17 cellular contexts compared by ENCODE assay signal in the genomic region with DNA sequence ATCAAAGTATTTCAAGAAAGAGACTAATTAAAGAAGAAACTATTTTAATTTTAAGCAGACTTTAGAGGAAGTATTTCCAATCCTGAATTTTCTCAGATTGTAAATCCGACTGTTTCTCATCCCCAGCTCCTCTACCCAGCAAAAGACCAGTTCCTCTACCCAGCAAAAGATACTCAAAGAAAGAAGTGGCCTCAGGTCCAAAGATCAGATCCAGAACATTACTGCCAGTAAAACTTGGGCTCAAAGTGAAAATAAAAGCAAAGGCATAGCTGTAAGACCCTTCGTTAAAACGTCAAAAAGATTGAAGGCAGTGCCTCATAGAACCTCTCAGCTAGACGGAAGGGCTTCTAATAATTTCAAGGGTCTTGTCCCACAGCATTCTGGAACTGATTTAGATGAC.
"Had no signal": no experiment of that assay in that cellular context is flagged by ENCODE, and none has a peak within 500 bp of the region (broad histone marks: within the 10 kb centered on the region; RNA-seq: fewer than 3 reads in every experiment).

No MANE protein-coding gene starts in this region.

- H3K4me3 Mint-ChIP-seq: activated CD4-positive, alpha-beta memory T cell treated with anti-CD3 and anti-CD28 coated beads, Interleukin-2, amount 10 ng/mL, durations not matched to agents 7 days and 5 days; activated CD4-positive, alpha-beta T cell treated with anti-CD3 and anti-CD28 coated beads, Interleukin-2, amount 10 ng/mL, durations not matched to agents 24 days and 14 days; activated CD8-positive, alpha-beta memory T cell treated with anti-CD3 and anti-CD28 coated beads, Interleukin-2, amount 10 ng/mL, durations not matched to agents 7 days and 5 days; activated naive CD4-positive, alpha-beta T cell treated with anti-CD3 and anti-CD28 coated beads for 36 hours; effector memory CD8-positive, alpha-beta T cell; naive thymus-derived CD8-positive, alpha-beta T cell; stimulated activated naive CD8-positive, alpha-beta T cell treated with anti-CD3 and anti-CD28 coated beads, Interleukin-15, Interleukin-2, amounts not matched to agents 100 ng/mL and 50 ng/mL, for 24 hours had no signal

- H3K27me3 Mint-ChIP-seq: activated CD4-positive, alpha-beta memory T cell treated with anti-CD3 and anti-CD28 coated beads, Interleukin-2, amount 10 ng/mL, durations not matched to agents 7 days and 5 days; activated CD4-positive, alpha-beta T cell treated with anti-CD3 and anti-CD28 coated beads, Interleukin-2, amount 10 ng/mL, durations not matched to agents 24 days and 14 days; activated CD8-positive, alpha-beta memory T cell treated with anti-CD3 and anti-CD28 coated beads, Interleukin-2, amount 10 ng/mL, durations not matched to agents 7 days and 5 days; effector memory CD8-positive, alpha-beta T cell; naive thymus-derived CD8-positive, alpha-beta T cell; progenitor cell of endocrine pancreas; stimulated activated naive CD8-positive, alpha-beta T cell treated with anti-CD3 and anti-CD28 coated beads, Interleukin-15, Interleukin-2, amounts not matched to agents 100 ng/mL and 50 ng/mL, for 24 hours had no signal

- H3K4me1 ChIP-seq: esophagus muscularis mucosa, gastrocnemius medialis, lower lobe of right lung, tibial artery had no signal

- H3K36me3 ChIP-seq: tibial artery had no signal

- H3K27ac Mint-ChIP-seq: activated CD4-positive, alpha-beta memory T cell treated with anti-CD3 and anti-CD28 coated beads, Interleukin-2, amount 10 ng/mL, durations not matched to agents 7 days and 5 days; activated CD4-positive, alpha-beta T cell treated with anti-CD3 and anti-CD28 coated beads, Interleukin-2, amount 10 ng/mL, durations not matched to agents 24 days and 14 days; activated CD8-positive, alpha-beta memory T cell treated with anti-CD3 and anti-CD28 coated beads, Interleukin-2, amount 10 ng/mL, durations not matched to agents 7 days and 5 days; activated naive CD4-positive, alpha-beta T cell treated with anti-CD3 and anti-CD28 coated beads for 36 hours; effector memory CD8-positive, alpha-beta T cell; progenitor cell of endocrine pancreas; stimulated activated naive CD8-positive, alpha-beta T cell treated with anti-CD3 and anti-CD28 coated beads, Interleukin-15, Interleukin-2, amounts not matched to agents 100 ng/mL and 50 ng/mL, for 24 hours had no signal

- H3K9me3 Mint-ChIP-seq: effector memory CD8-positive, alpha-beta T cell; stimulated activated naive CD8-positive, alpha-beta T cell treated with anti-CD3 and anti-CD28 coated beads, Interleukin-15, Interleukin-2, amounts not matched to agents 100 ng/mL and 50 ng/mL, for 24 hours had no signal

- H3K9me3 ChIP-seq: esophagus muscularis mucosa, gastrocnemius medialis, lower lobe of right lung, tibial artery had no signal

- H3K27me3 ChIP-seq: esophagus muscularis mucosa, gastrocnemius medialis, tibial artery had no signal

- H3K4me3 ChIP-seq: esophagus muscularis mucosa, gastrocnemius medialis, lower lobe of right lung, tibial artery had no signal

- DNase-seq: activated CD4-positive, alpha-beta memory T cell treated with anti-CD3 and anti-CD28 coated beads, Interleukin-2, amount 10 ng/mL, durations not matched to agents 7 days and 5 days; activated CD4-positive, alpha-beta T cell treated with anti-CD3 and anti-CD28 coated beads, Interleukin-2, amount 10 ng/mL, durations not matched to agents 24 days and 14 days; activated CD8-positive, alpha-beta memory T cell treated with anti-CD3 and anti-CD28 coated beads, Interleukin-2, amount 10 ng/mL, durations not matched to agents 7 days and 5 days; activated naive CD4-positive, alpha-beta T cell treated with anti-CD3 and anti-CD28 coated beads for 36 hours; activated T-cell treated with anti-CD3 and anti-CD28 coated beads for 4 hours; dermis blood vessel endothelial cell; effector memory CD8-positive, alpha-beta T cell; gastrocnemius medialis; left cardiac atrium; lower lobe of right lung; naive thymus-derived CD8-positive, alpha-beta T cell; stimulated activated CD4-positive, alpha-beta T cell treated with anti-CD3 and anti-CD28 coated beads, Interleukin-4, amount 100 ng/mL, for 4 hours; tibial artery had no signal

- H3K27ac ChIP-seq: esophagus muscularis mucosa, gastrocnemius medialis, lower lobe of right lung, tibial artery had no signal

- ATAC-seq: activated CD8-positive, alpha-beta memory T cell treated with anti-CD3 and anti-CD28 coated beads, Interleukin-2, amount 10 ng/mL, durations not matched to agents 7 days and 5 days; effector memory CD8-positive, alpha-beta T cell; left cardiac atrium; naive thymus-derived CD8-positive, alpha-beta T cell; SK-N-SH treated with all-trans-retinoic acid at 6 μM for 48 hours had no signal
